Comparison of ENCODE assay signal across 27 cellular contexts in genomic region chr5:165844571-165844970, GRCh38.
"Had no signal": no experiment of that assay in that cellular context is flagged by ENCODE, and none has a peak within 500 bp of the region (broad histone marks: within the 10 kb centered on the region; RNA-seq: fewer than 3 reads in every experiment).

No MANE protein-coding gene starts in this region.

- H3K27ac ChIP-seq: coronary artery, dorsolateral prefrontal cortex, epithelial cell of prostate, esophagus muscularis mucosa, esophagus squamous epithelium, foreskin keratinocyte, gastrocnemius medialis, gastroesophageal sphincter, heart left ventricle, heart right ventricle had no signal

- DNase-seq: cortex of kidney; dermis blood vessel endothelial cell; dorsolateral prefrontal cortex; effector CD4-positive, alpha-beta T cell; effector CD8-positive, alpha-beta T cell; effector memory CD4-positive, alpha-beta T cell; effector memory CD8-positive, alpha-beta T cell; endodermal cell; erythroblast; esophagus squamous epithelium; foreskin fibroblast; foreskin keratinocyte; foreskin melanocyte; gastrocnemius medialis; glutamatergic neuron; head of caudate nucleus; heart left ventricle; heart right ventricle had no signal

- H3K36me3 ChIP-seq: esophagus muscularis mucosa, esophagus squamous epithelium, gastrocnemius medialis, gastroesophageal sphincter, heart left ventricle, heart right ventricle had no signal

- H3K27me3 ChIP-seq: esophagus muscularis mucosa, esophagus squamous epithelium, foreskin keratinocyte, gastrocnemius medialis, gastroesophageal sphincter, heart left ventricle, heart right ventricle had no signal

- H3K4me1 ChIP-seq: esophagus muscularis mucosa, esophagus squamous epithelium, foreskin keratinocyte, gastrocnemius medialis, gastroesophageal sphincter, heart left ventricle, heart right ventricle had no signal

- FAIRE-seq: colon, endometrium, endothelial cell of umbilical vein, frontal cortex had no signal

- H3K9me3 ChIP-seq: esophagus squamous epithelium, gastrocnemius medialis, gastroesophageal sphincter had no signal

- H3K4me3 ChIP-seq: coronary artery, dorsolateral prefrontal cortex, esophagus muscularis mucosa, esophagus squamous epithelium, gastrocnemius medialis, gastroesophageal sphincter, heart left ventricle, heart right ventricle had no signal

- ATAC-seq: effector memory CD8-positive, alpha-beta T cell; esophagus mucosa; foreskin keratinocyte; gastrocnemius medialis; gastroesophageal sphincter; heart left ventricle; heart right ventricle had no signal
